8 cellular contexts compared by ENCODE assay signal in genomic region chr1:91885716-91886506, GRCh38. TPM values are rescaled to one million over a fixed set of nuclear protein-coding genes. Genes with fewer than 3 reads are reported as not detected.
DNase-seq lines count a peak whose midpoint lies in the region; ATAC-seq and TF ChIP-seq lines count a peak whose summit lies in the region.

TGFBR3 (minus strand) TSS chr1:91886151; CDS start chr1:91861531, 24,620 bp downstream.

- DNase-seq in COLO668 (lab: John Stamatoyannopoulos, UW; ENCODE audit: unreplicated experiment) (peak; percentile 80), GM20000 (ENCODE audit: low spot score) (peak; percentile 85), HT-29 (ENCODE audit: low spot score) (peak; percentile 77), Panc1 (ENCODE audit: low read depth, low spot score) (no peak), fibroblast of lung (ENCODE audit: low read depth in 2 of 2) (peak; percentile 90 to 96)
- DNase-seq in naive thymus-derived CD8-positive, alpha-beta T cell = peak; percentile 54 to 83 (median 68)
- DNase-seq in stimulated activated naive B cell treated with anti-CD40 and anti-IgM and Interleukin-4, amounts not matched to agents 10 μg/mL and 1 μg/mL and 100 μg/mL, for 72 hours = peak; percentile 42

- H2AFZ ChIP-seq in fibroblast of lung (ENCODE audit: low read length) = peak within 1 kb of the TSS; percentile 49

- peaks cover 4% of the 10 kb centered on the region for H3K36me3 Mint-ChIP-seq in activated T-helper 17 cell treated with anti-CD3 and anti-CD28 coated beads, Interleukin-2, amount 50 U/mL, for 72 hours (ENCODE audit: low read depth)
- no peaks in the 10 kb centered on the region for H3K36me3 Mint-ChIP-seq in naive thymus-derived CD8-positive, alpha-beta T cell
- H3K36me3 Mint-ChIP-seq in stimulated activated naive B cell treated with anti-CD40 and anti-IgM and Interleukin-4, amounts not matched to agents 10 μg/mL and 1 μg/mL and 100 μg/mL, for 72 hours = no peaks in the 10 kb centered on the region

- peaks cover 23% of the 10 kb centered on the region for H3K4me1 ChIP-seq in Panc1 (ENCODE audit: control insufficient read depth, insufficient read depth, low read length)
- peaks cover 9% of the 10 kb centered on the region for H3K4me1 ChIP-seq in fibroblast of lung (ENCODE audit: control insufficient read depth, extremely low read depth, insufficient read depth, low read length)

- in situ Hi-C loops in Panc1 (cut with HindIII; ENCODE audit: low pct_unique_long_range_greater_than_20kb, low sequenced_read_pairs) = no loop called here

- H3K4me3 ChIP-seq in Panc1 (ENCODE audit: low read depth in 2 of 2, low read length in 2 of 2) (peak within 1 kb of the TSS; percentile 68 to 81), fibroblast of lung (replicated peaks in 1 of 4; ENCODE audit: control extremely low read depth in 1 of 4, insufficient read depth in 1 of 4, low read depth in 3 of 4, low read length in 4 of 4) (peak within 1 kb of the TSS; percentile 82 to 99 (median 90))

- H3K79me2 ChIP-seq in fibroblast of lung (ENCODE audit: control insufficient read depth, insufficient read depth, low read length) = peaks cover 41% of the 10 kb centered on the region

- intact Hi-C loops in Panc1 (cut with micrococcal nuclease; ENCODE audit: unreplicated experiment) = no loop called here

- peak; percentile 88 for ATAC-seq in Panc1
- peak; percentile 66 for ATAC-seq in activated T-helper 17 cell treated with anti-CD3 and anti-CD28 coated beads, Interleukin-2, amount 50 U/mL, for 72 hours (replicated peaks)
- peak; percentile 73 to 82 for ATAC-seq in naive thymus-derived CD8-positive, alpha-beta T cell
- peak; percentile 70 to 77 for ATAC-seq in stimulated activated naive B cell treated with anti-CD40 and anti-IgM and Interleukin-4, amounts not matched to agents 10 μg/mL and 1 μg/mL and 100 μg/mL, for 72 hours (replicated peaks)

- H3K4me2 ChIP-seq in fibroblast of lung (ENCODE audit: extremely low read depth, insufficient read depth, low read length) = peak within 1 kb of the TSS; percentile 93

- no TSS peak for BruUV-seq in Panc1 (replicated peaks; lab: Mats Ljungman, UMichigan)

- H3K4me1 Mint-ChIP-seq in activated T-helper 17 cell treated with anti-CD3 and anti-CD28 coated beads, Interleukin-2, amount 50 U/mL, for 72 hours = peaks cover 21% of the 10 kb centered on the region
- peaks cover 21 to 48% (median 28%) of the 10 kb centered on the region in 4 donors for H3K4me1 Mint-ChIP-seq in naive thymus-derived CD8-positive, alpha-beta T cell
- H3K4me1 Mint-ChIP-seq in stimulated activated naive B cell treated with anti-CD40 and anti-IgM and Interleukin-4, amounts not matched to agents 10 μg/mL and 1 μg/mL and 100 μg/mL, for 72 hours = peaks cover 17 to 29% of the 10 kb centered on the region in 2 donors

- peak within 1 kb of the TSS; percentile 96 for H3K4me3 Mint-ChIP-seq in activated T-helper 17 cell treated with anti-CD3 and anti-CD28 coated beads, Interleukin-2, amount 50 U/mL, for 72 hours
- peak within 1 kb of the TSS; percentile 89 to 99 (median 94) for H3K4me3 Mint-ChIP-seq in naive thymus-derived CD8-positive, alpha-beta T cell
- H3K4me3 Mint-ChIP-seq in stimulated activated naive B cell treated with anti-CD40 and anti-IgM and Interleukin-4, amounts not matched to agents 10 μg/mL and 1 μg/mL and 100 μg/mL, for 72 hours = peak within 1 kb of the TSS; percentile 83 to 86

- no peaks in the 10 kb centered on the region for H3K9me3 ChIP-seq in Panc1 (ENCODE audit: control insufficient read depth, insufficient read depth, low read depth, low read length)
- H3K9me3 ChIP-seq in fibroblast of lung (ENCODE audit: control insufficient read depth, insufficient read depth, low read depth, low read length) = no peaks in the 10 kb centered on the region

- H3K9me3 Mint-ChIP-seq in activated T-helper 17 cell treated with anti-CD3 and anti-CD28 coated beads, Interleukin-2, amount 50 U/mL, for 72 hours = no peaks in the 10 kb centered on the region
- H3K9me3 Mint-ChIP-seq in naive thymus-derived CD8-positive, alpha-beta T cell = no peaks in the 10 kb centered on the region
- peaks cover 1 to 4% of the 10 kb centered on the region in 2 donors for H3K9me3 Mint-ChIP-seq in stimulated activated naive B cell treated with anti-CD40 and anti-IgM and Interleukin-4, amounts not matched to agents 10 μg/mL and 1 μg/mL and 100 μg/mL, for 72 hours

- H3K27ac Mint-ChIP-seq in activated T-helper 17 cell treated with anti-CD3 and anti-CD28 coated beads, Interleukin-2, amount 50 U/mL, for 72 hours = peak within 1 kb of the TSS; percentile 84
- H3K27ac Mint-ChIP-seq in naive thymus-derived CD8-positive, alpha-beta T cell = peak within 1 kb of the TSS; percentile 81 to 94 (median 90)
- peak within 1 kb of the TSS; percentile 73 for H3K27ac Mint-ChIP-seq in stimulated activated naive B cell treated with anti-CD40 and anti-IgM and Interleukin-4, amounts not matched to agents 10 μg/mL and 1 μg/mL and 100 μg/mL, for 72 hours

- peaks cover 4% of the 10 kb centered on the region for H3K27me3 Mint-ChIP-seq in activated T-helper 17 cell treated with anti-CD3 and anti-CD28 coated beads, Interleukin-2, amount 50 U/mL, for 72 hours
- peaks cover 0 to 21% (median 0%) of the 10 kb centered on the region in 5 donors for H3K27me3 Mint-ChIP-seq in naive thymus-derived CD8-positive, alpha-beta T cell
- peaks cover 34 to 49% of the 10 kb centered on the region in 2 donors for H3K27me3 Mint-ChIP-seq in stimulated activated naive B cell treated with anti-CD40 and anti-IgM and Interleukin-4, amounts not matched to agents 10 μg/mL and 1 μg/mL and 100 μg/mL, for 72 hours

- POLR2A ChIA-PET in Panc1 (lab: Charles Lee) = no interaction called here
- POLR2A ChIA-PET in naive thymus-derived CD8-positive, alpha-beta T cell (lab: Charles Lee) = interaction anchor here (0.6 to 1.6 kb wide), 4 partner anchors 83 to 428 kb away, joined by 3 to 6 read pairs (median 3); no protein-coding TSS in a partner anchor

- H3K36me3 ChIP-seq in Panc1 (ENCODE audit: control insufficient read depth, insufficient read depth, low read length) (no peaks in the 10 kb centered on the region), fibroblast of lung (ENCODE audit: control insufficient read depth, insufficient read depth, low read length) (no peaks in the 10 kb centered on the region)

- peak within 1 kb of the TSS; percentile 81 for H3K27ac ChIP-seq in Panc1 (ENCODE audit: low read length)
- peak within 1 kb of the TSS; percentile 88 for H3K27ac ChIP-seq in fibroblast of lung (ENCODE audit: insufficient read depth, low read length)

- TF ChIP-seq CTCF in GM20000 (IDR thresholded peaks at IDR 0.05; ENCODE audit: extremely low read depth, missing control alignments) (no peak), Panc1 (IDR thresholded peaks at IDR 0.05) (peak; percentile 44), fibroblast of lung (conservative IDR thresholded peaks at IDR 0.05 in 1 of 2, IDR thresholded peaks at IDR 0.05 in 1 of 2; ENCODE audit: low read depth in 1 of 2, low read length in 2 of 2) (peak; percentile 47 to 49)

- no peaks in the 10 kb centered on the region for H4K20me1 ChIP-seq in fibroblast of lung (ENCODE audit: control insufficient read depth, extremely low read depth, insufficient read depth, low read length)

- H3K27me3 ChIP-seq in Panc1 (ENCODE audit: control insufficient read depth, insufficient read depth, low read length) (no peaks in the 10 kb centered on the region), fibroblast of lung (ENCODE audit: control insufficient read depth, insufficient read depth, low read length) (no peaks in the 10 kb centered on the region)

- H3K9ac ChIP-seq in fibroblast of lung (ENCODE audit: insufficient read depth, low read length) = peak within 1 kb of the TSS; percentile 87

- CTCF ChIA-PET in Panc1 (lab: Charles Lee) = interaction anchor here (0.6 kb wide), 2 partner anchors 96 to 373 kb away, joined by 3 read pairs; no protein-coding TSS in a partner anchor

RNA-seq across cellular contexts. Expression of gene TGFBR3, which starts in this region (rescaled TPM):
- total RNA-seq in HT-29 (2014; rRNA removed; shearing (Covaris generic)) = 4.3 and 7.1 TPM in 2 replicates
- total RNA-seq in Panc1 (2021; ENCODE audit: unreplicated experiment) (14.5 TPM), fibroblast of lung (31.6 and 98.1 TPM in 2 replicates)
- polyA plus RNA-seq in Panc1 (2012; ENCODE audit: insufficient read length) = 4.3 TPM
- total RNA-seq in activated T-helper 17 cell treated with anti-CD3 and anti-CD28 coated beads, Interleukin-2, amount 50 U/mL, for 72 hours = 1 to 10 TPM; 2.5 to 4.3 TPM
- 56.8 and 68.3 TPM in 2 replicates for polyA plus RNA-seq in fibroblast of lung
- 22.3 and 32.9 TPM in 2 replicates for polyA plus RNA-seq in fibroblast of lung (2012)
- polyA minus RNA-seq in fibroblast of lung (ENCODE audit: low replicate concordance) = 115 and 133 TPM in 2 replicates
- 10 to 100 TPM; 11.6 to 12.0 TPM for total RNA-seq in naive thymus-derived CD8-positive, alpha-beta T cell
- polyA plus RNA-seq in naive thymus-derived CD8-positive, alpha-beta T cell = 10 to 100 TPM in 1 of 3 donors, 1 to 10 TPM in 2; 6.1 to 67.6 (median 9.5) TPM
